In the genomic region with DNA sequence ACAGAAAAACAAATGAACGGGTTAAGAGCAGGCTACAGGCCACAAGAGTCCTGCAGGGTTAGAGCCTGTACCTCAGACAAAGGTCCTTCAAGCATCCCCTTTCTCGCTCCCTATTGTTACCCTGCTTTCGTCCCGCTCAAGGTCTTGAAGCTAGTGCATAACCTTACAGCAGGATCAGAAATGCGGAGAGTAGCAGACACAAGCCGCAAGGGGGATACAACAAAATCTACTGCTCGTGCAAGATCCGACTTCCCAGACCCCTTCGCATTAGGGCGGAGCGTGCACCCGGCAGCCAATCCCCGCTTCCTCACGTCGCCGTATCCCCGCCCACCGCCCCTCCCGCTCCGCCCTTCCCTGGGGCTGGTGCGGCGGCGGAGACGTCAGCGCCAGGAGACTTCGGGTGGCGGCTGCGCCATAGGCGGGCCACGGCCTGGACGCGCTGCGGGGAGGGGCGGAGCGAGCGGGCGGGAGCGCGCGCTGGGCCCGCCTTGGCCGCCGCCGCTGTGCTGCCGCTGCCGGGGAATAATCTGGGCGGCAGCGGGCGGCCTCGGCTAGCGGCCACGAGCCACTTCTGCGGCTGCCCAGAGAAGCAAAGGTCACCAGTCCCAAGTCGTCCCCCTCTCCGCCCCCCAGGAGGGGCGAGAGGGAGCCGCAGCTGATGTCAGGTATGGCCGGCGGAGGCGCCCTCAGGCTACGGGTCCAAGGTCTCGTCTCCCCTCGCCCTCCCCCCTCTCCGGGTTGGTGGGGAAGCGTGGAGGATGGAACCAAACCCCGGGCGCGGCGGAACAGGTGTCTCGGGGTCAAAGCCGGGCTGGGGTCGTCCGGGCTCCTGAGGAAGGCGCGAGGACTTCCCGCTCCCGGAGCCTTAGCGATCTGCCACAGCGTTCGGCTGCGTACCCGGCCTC, we compare ENCODE assay signal across 8 cellular contexts. TPM values are rescaled to one million over a fixed set of nuclear protein-coding genes. Genes with fewer than 3 reads are reported as not detected.
DNase-seq lines count a peak whose midpoint lies in the region; ATAC-seq and TF ChIP-seq lines count a peak whose summit lies in the region.

Gene C1GALT1 (plus strand): TSS at position 389 of the 905 bp plus-strand sequence. CDS start 51,776 bp downstream, outside the sequence.

- H3K4me1 Mint-ChIP-seq in T-helper 1 cell treated with Interleukin-12 subunit alpha and Interleukin-12 subunit beta and Interleukin-4 antibody, amounts not matched to agents 30 μg/mL and 1 μg/mL, for 36 hours (ENCODE audit: low read depth): peaks cover 21% of the 10 kb centered on the region

- under 1% methylated on average over 72 of the region's 82 CpGs for WGBS in prostate gland
- under 1% methylated on average over 82 of the region's 82 CpGs for WGBS in urinary bladder

- no peaks in the 10 kb centered on the region for H3K27me3 Mint-ChIP-seq in T-helper 1 cell treated with Interleukin-12 subunit alpha and Interleukin-12 subunit beta and Interleukin-4 antibody, amounts not matched to agents 30 μg/mL and 1 μg/mL, for 36 hours (ENCODE audit: low read depth)

- H3K27ac ChIP-seq in prostate gland: peak within 1 kb of the TSS; percentile 86 to 93
- H3K27ac ChIP-seq in urinary bladder (ENCODE audit: low read depth): peak within 1 kb of the TSS; percentile 96

- TF ChIP-seq CTCF in prostate gland (IDR thresholded peaks at IDR 0.05): peak in 3 of 4 experiments; percentile 7 to 38 (median 34)

- H3K27ac Mint-ChIP-seq in T-helper 1 cell treated with Interleukin-12 subunit alpha and Interleukin-12 subunit beta and Interleukin-4 antibody, amounts not matched to agents 30 μg/mL and 1 μg/mL, for 36 hours: peak within 1 kb of the TSS; percentile 100

- H3K9me3 ChIP-seq in prostate gland: no peaks in the 10 kb centered on the region

- peak within 1 kb of the TSS; percentile 58 to 83 for H3K4me3 ChIP-seq in prostate gland
- H3K4me3 ChIP-seq in urinary bladder (ENCODE audit: low read depth, low read length): peak within 1 kb of the TSS; percentile 88

- intact Hi-C loops in left ventricle myocardium superior (cut with micrococcal nuclease): no loop called here
- intact Hi-C loops in prostate gland (cut with DNase I): loop anchor here (10.0 kb wide), 1 partner anchor 382 kb away; the partner anchor contains the start of gene MIOS

- peak; percentile 76 for TF ChIP-seq POLR2A in GM15510 (IDR thresholded peaks at IDR 0.05; ENCODE audit: borderline replicate concordance, extremely low read depth, insufficient read length)
- TF ChIP-seq POLR2A in prostate gland (IDR thresholded peaks at IDR 0.05): peak; percentile 85

- H3K9me3 Mint-ChIP-seq in T-helper 1 cell treated with Interleukin-12 subunit alpha and Interleukin-12 subunit beta and Interleukin-4 antibody, amounts not matched to agents 30 μg/mL and 1 μg/mL, for 36 hours: no peaks in the 10 kb centered on the region

- no peaks in the 10 kb centered on the region for H3K36me3 ChIP-seq in prostate gland
- no peaks in the 10 kb centered on the region for H3K36me3 ChIP-seq in urinary bladder (ENCODE audit: insufficient read depth)

- peak; percentile 94 for DNase-seq in NCI-H1694 (lab: John Stamatoyannopoulos, UW)
- DNase-seq in amygdala (lab: John Stamatoyannopoulos, UW): peak; percentile 69 to 99 (median 94)
- DNase-seq in left ventricle myocardium superior: peak; percentile 99
- DNase-seq in prostate gland (ENCODE audit: low spot score): peak; percentile 97

- no peaks in the 10 kb centered on the region for H3K4me1 ChIP-seq in prostate gland (replicated peaks)
- H3K4me1 ChIP-seq in urinary bladder (ENCODE audit: insufficient read depth): no peaks in the 10 kb centered on the region

- H3K36me3 Mint-ChIP-seq in T-helper 1 cell treated with Interleukin-12 subunit alpha and Interleukin-12 subunit beta and Interleukin-4 antibody, amounts not matched to agents 30 μg/mL and 1 μg/mL, for 36 hours (ENCODE audit: low read depth): peaks cover 4% of the 10 kb centered on the region

- H3K27me3 ChIP-seq in prostate gland (replicated peaks; ENCODE audit: insufficient read depth): no peaks in the 10 kb centered on the region

- peak within 1 kb of the TSS; percentile 97 for H3K4me3 Mint-ChIP-seq in T-helper 1 cell treated with Interleukin-12 subunit alpha and Interleukin-12 subunit beta and Interleukin-4 antibody, amounts not matched to agents 30 μg/mL and 1 μg/mL, for 36 hours

- peak; percentile 86 for ATAC-seq in HG02885 (IDR thresholded peaks at IDR 0.05; ENCODE audit: poor library complexity, unreplicated experiment)
- ATAC-seq in left ventricle myocardium superior: peak; percentile 98

RNA-seq across cellular contexts. Expression of gene C1GALT1, which starts in this region (rescaled TPM):
- total RNA-seq in left ventricle myocardium superior (19.4 TPM), prostate gland (10 to 100 TPM; 16.1 to 16.8 TPM), urinary bladder (27.1 TPM)
- polyA plus RNA-seq in urinary bladder: 7.5 TPM

Comparison
In these comparisons a context has a peak if more than half of its experiments do, and no peak if none do; other contexts are left out.
1. Peak in every context shown above with its lines: DNase-seq, ATAC-seq, H3K4me3 ChIP-seq and H3K27ac ChIP-seq.